Comparison of ENCODE assay signal across 15 cellular contexts in genomic region chr4:59936566-59936965, GRCh38.
"Had no signal": no experiment of that assay in that cellular context is flagged by ENCODE, and none has a peak within 500 bp of the region (broad histone marks: within the 10 kb centered on the region; RNA-seq: fewer than 3 reads in every experiment).

No MANE protein-coding gene starts in this region.

- H3K9me3 ChIP-seq: tibial nerve, vagina had no signal

- H3K4me3 Mint-ChIP-seq: activated CD4-positive, alpha-beta T cell treated with anti-CD3 and anti-CD28 coated beads for 36 hours; activated CD8-positive, alpha-beta T cell treated with anti-CD3 and anti-CD28 coated beads, Interleukin-2, amount 10 ng/mL, durations not matched to agents 7 days and 5 days; activated naive CD8-positive, alpha-beta T cell treated with anti-CD3 and anti-CD28 coated beads, Interleukin-2, amount 50 U/mL, for 24 hours; neural crest cell; stimulated activated naive B cell treated with anti-CD40 and anti-IgM and Interleukin-4, amounts not matched to agents 10 μg/mL and 1 μg/mL and 100 μg/mL, for 72 hours had no signal

- ATAC-seq: activated CD4-positive, alpha-beta T cell treated with anti-CD3 and anti-CD28 coated beads for 36 hours; activated CD8-positive, alpha-beta T cell treated with anti-CD3 and anti-CD28 coated beads, Interleukin-2, amount 10 ng/mL, durations not matched to agents 7 days and 5 days; activated naive CD8-positive, alpha-beta T cell treated with anti-CD3 and anti-CD28 coated beads, Interleukin-2, amount 50 U/mL, for 24 hours; esophagus mucosa; sciatic nerve; stimulated activated naive B cell treated with anti-CD40 and anti-IgM and Interleukin-4, amounts not matched to agents 10 μg/mL and 1 μg/mL and 100 μg/mL, for 72 hours had no signal

- H3K36me3 Mint-ChIP-seq: stimulated activated naive B cell treated with anti-CD40 and anti-IgM and Interleukin-4, amounts not matched to agents 10 μg/mL and 1 μg/mL and 100 μg/mL, for 72 hours had no signal

- H3K27ac ChIP-seq: dorsolateral prefrontal cortex, tibial nerve, vagina had no signal

- H3K4me3 ChIP-seq: dorsolateral prefrontal cortex, tibial nerve, vagina had no signal

- H3K4me1 ChIP-seq: tibial nerve, vagina had no signal

- H3K36me3 ChIP-seq: tibial nerve, vagina had no signal

- H3K27me3 Mint-ChIP-seq: activated CD4-positive, alpha-beta T cell treated with anti-CD3 and anti-CD28 coated beads for 36 hours; activated naive CD8-positive, alpha-beta T cell treated with anti-CD3 and anti-CD28 coated beads, Interleukin-2, amount 50 U/mL, for 24 hours; stimulated activated naive B cell treated with anti-CD40 and anti-IgM and Interleukin-4, amounts not matched to agents 10 μg/mL and 1 μg/mL and 100 μg/mL, for 72 hours had no signal

- H3K27ac Mint-ChIP-seq: activated CD4-positive, alpha-beta T cell treated with anti-CD3 and anti-CD28 coated beads for 36 hours; activated CD8-positive, alpha-beta T cell treated with anti-CD3 and anti-CD28 coated beads, Interleukin-2, amount 10 ng/mL, durations not matched to agents 7 days and 5 days; activated naive CD8-positive, alpha-beta T cell treated with anti-CD3 and anti-CD28 coated beads, Interleukin-2, amount 50 U/mL, for 24 hours; stimulated activated naive B cell treated with anti-CD40 and anti-IgM and Interleukin-4, amounts not matched to agents 10 μg/mL and 1 μg/mL and 100 μg/mL, for 72 hours had no signal

- H3K27me3 ChIP-seq: dorsolateral prefrontal cortex, tibial nerve, vagina had no signal

- DNase-seq: activated CD4-positive, alpha-beta T cell treated with anti-CD3 and anti-CD28 coated beads for 36 hours; activated CD8-positive, alpha-beta memory T cell treated with anti-CD3 and anti-CD28 coated beads, Interleukin-2, amount 50 U/mL, for 48 hours; activated CD8-positive, alpha-beta T cell treated with anti-CD3 and anti-CD28 coated beads, Interleukin-2, amount 10 ng/mL, durations not matched to agents 7 days and 5 days; activated naive CD4-positive, alpha-beta T cell treated with Interleukin-2 at 50 U/mL for 16 hours; activated naive CD8-positive, alpha-beta T cell treated with anti-CD3 and anti-CD28 coated beads, Interleukin-2, amount 50 U/mL, for 24 hours; dorsolateral prefrontal cortex; hippocampal formation; kidney glomerular epithelial cell; stimulated activated CD4-positive, alpha-beta T cell treated with anti-CD3 and anti-CD28 coated beads, Interleukin-2, amount 100 ng/mL, for 24 hours; stimulated activated naive B cell treated with anti-CD40 and anti-IgM and Interleukin-4, amounts not matched to agents 10 μg/mL and 1 μg/mL and 100 μg/mL, for 72 hours had no signal

- H3K4me1 Mint-ChIP-seq: activated CD4-positive, alpha-beta T cell treated with anti-CD3 and anti-CD28 coated beads for 36 hours; activated naive CD8-positive, alpha-beta T cell treated with anti-CD3 and anti-CD28 coated beads, Interleukin-2, amount 50 U/mL, for 24 hours; neural crest cell; stimulated activated naive B cell treated with anti-CD40 and anti-IgM and Interleukin-4, amounts not matched to agents 10 μg/mL and 1 μg/mL and 100 μg/mL, for 72 hours had no signal
